ENCODE assay signal across 1 cellular context in the genomic region with DNA sequence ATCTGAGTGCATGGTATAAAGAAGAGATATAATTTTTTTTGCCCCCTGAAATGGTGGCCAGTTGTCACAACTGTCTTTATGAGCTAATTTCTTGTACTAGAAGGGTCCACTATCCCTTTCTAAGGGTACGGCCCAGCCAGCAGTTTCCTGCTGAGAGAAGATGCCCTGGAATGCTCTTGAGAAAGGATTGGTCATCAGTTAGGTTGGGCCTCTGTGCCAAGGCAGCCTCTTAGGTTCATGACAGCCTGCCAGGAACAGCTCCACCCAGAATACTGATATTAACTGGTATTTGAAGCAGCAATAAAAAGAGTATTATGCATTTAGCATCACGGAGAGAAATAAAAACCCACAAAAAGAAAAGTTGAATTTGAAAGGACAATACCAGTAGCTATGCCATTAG.
TF ChIP-seq lines count a peak whose summit lies in the region.

No MANE protein-coding gene starts in this region.

TF ChIP-seq in HepG2, 621 proteins besides CTCF, POLR2A, EP300 and RAD21:
- no peak for TF ChIP-seq KDM2A (CRISPR knock-in tag; IDR thresholded peaks at IDR 0.05; ENCODE audit: borderline replicate concordance, low read depth)
- TF ChIP-seq ZNF883 (CRISPR knock-in tag; IDR thresholded peaks at IDR 0.05; ENCODE audit: not compliant biosample characterization): no peak
- no peak for TF ChIP-seq POLR2AphosphoS2 (IDR thresholded peaks at IDR 0.05; ENCODE audit: low read depth, low read length)
- TF ChIP-seq CHD2 (IDR thresholded peaks at IDR 0.05; ENCODE audit: low read depth, low read length): no peak
- TF ChIP-seq SMYD3 (CRISPR knock-in tag; IDR thresholded peaks at IDR 0.05): no peak
- TF ChIP-seq ZNF652 (CRISPR knock-in tag; IDR thresholded peaks at IDR 0.05; ENCODE audit: borderline replicate concordance, low read depth): no peak
- no peak for TF ChIP-seq ZNF589 (CRISPR knock-in tag; conservative IDR thresholded peaks at IDR 0.05)
- TF ChIP-seq ZNF510 (CRISPR knock-in tag; IDR thresholded peaks at IDR 0.05; ENCODE audit: low read depth): no peak
- TF ChIP-seq HOXA7 (CRISPR knock-in tag; IDR thresholded peaks at IDR 0.05): no peak
